8 cellular contexts compared by ENCODE assay signal in the genomic region with DNA sequence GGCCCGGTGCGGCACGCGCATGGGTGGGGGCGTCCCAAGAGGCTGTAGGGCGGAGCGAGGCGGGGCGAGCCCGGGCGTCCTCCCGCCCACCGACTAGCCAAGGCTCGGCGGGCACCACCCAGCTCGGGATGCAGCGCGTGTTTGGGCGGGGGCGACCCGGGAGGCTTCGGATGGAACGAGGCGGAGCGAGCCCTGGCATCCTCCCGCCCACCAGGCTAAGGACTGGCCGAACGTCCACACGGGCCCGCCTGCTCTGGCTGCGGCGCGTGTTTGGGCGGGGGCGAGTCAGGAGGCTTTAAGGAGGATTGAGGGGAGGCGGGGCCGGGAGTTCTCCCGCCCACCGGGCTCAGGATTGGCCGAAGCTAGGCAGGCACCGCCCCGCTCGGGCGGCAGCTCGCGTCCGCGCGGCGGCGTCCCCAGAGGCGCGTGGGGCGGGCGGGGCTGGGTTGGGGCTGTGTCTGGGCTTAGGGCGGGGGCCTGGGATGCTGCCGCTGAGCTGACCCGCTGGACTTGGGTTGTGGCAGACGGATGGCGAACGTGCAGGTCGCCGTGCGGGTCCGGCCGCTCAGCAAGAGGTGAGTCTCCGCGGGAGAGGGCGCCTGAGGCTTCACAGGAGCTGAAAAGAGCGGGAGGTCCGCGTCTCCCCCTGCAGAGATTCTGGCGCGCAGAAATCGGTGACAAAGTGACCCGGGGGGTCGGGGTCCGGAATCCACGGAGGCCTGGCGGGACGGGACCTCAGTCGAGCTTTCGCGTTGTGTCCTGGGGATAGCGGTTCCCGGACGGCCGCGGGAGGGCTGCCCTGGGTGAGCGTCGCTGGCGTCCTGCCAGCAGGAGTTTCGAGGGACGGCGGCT. TPM values are rescaled to one million over a fixed set of nuclear protein-coding genes. Genes with fewer than 3 reads are reported as not detected.
DNase-seq lines count a peak whose midpoint lies in the region; ATAC-seq and TF ChIP-seq lines count a peak whose summit lies in the region.

A gene (plus strand): TSS at position 419 of the 852 bp plus-strand sequence. CDS start 110 bp downstream, at position 529.

- no peak for TF ChIP-seq RAD21 in IMR-90 (IDR thresholded peaks at IDR 0.05; ENCODE audit: low read length)

- TF ChIP-seq POLR2A in IMR-90 (IDR thresholded peaks at IDR 0.05; ENCODE audit: low read depth, low read length), result peak; percentile 29; the same call in 1 of the 2 replicates

- H3K56ac ChIP-seq in IMR-90 (ENCODE audit: extremely low read depth, insufficient read depth, low read length), result peak within 1 kb of the TSS; percentile 45; the same call in 1 of the 2 replicates

- no peaks in the 10 kb centered on the region for H3K27me3 ChIP-seq in IMR-90 (ENCODE audit: control insufficient read depth, insufficient read depth, low read length)
- peaks cover 11% of the 10 kb centered on the region for H3K27me3 ChIP-seq in mononuclear cell (ENCODE audit: insufficient read depth, low read length)

- H3K14ac ChIP-seq in IMR-90 (replicated peaks; ENCODE audit: low read depth, low read length), result peak within 1 kb of the TSS; percentile 88

- H3K4me3 ChIP-seq in IMR-90 (ENCODE audit: insufficient read depth, low read depth, low read length) (peak within 1 kb of the TSS; percentile 83), OCI-LY7 (ENCODE audit: low read depth, low read length, poor library complexity, severe bottlenecking) (peak within 1 kb of the TSS; percentile 79), epithelial cell of esophagus (ENCODE audit: low read length) (peak within 1 kb of the TSS; percentile 69), mononuclear cell (ENCODE audit: low read length) (peak within 1 kb of the TSS; percentile 57)

- intact Hi-C loops in IMR-90 (cut with micrococcal nuclease), result loop anchor here (5.0 kb wide), 1 partner anchor 77 kb away; no protein-coding TSS in a partner anchor
- intact Hi-C loops in OCI-LY7 (cut with micrococcal nuclease; ENCODE audit: unreplicated experiment), result loop anchor here (5.0 kb wide), 2 partner anchors 77 to 342 kb away; no protein-coding TSS in a partner anchor

- peak within 1 kb of the TSS; percentile 92 to 94 for H4K8ac ChIP-seq in IMR-90 (ENCODE audit: low read depth in 2 of 2, low read length in 2 of 2)

- POLR2A ChIA-PET in IMR-90 (lab: Charles Lee; ENCODE audit: unreplicated experiment) (interaction anchor here (0.5 to 0.6 kb wide), 2 partner anchors 18 to 20 kb away, joined by 4 to 6 read pairs; no protein-coding TSS in a partner anchor), OCI-LY7 (lab: Charles Lee) (interaction anchor here (0.6 to 1.6 kb wide), 7 partner anchors 9 to 1632 kb away, joined by 3 to 6 read pairs (median 4); no protein-coding TSS in a partner anchor)

- H2BK120ac ChIP-seq in IMR-90 (ENCODE audit: low read depth, low read length), result 0 out of 2 replicates have a peak within 1 kb of the TSS, but pooled peaks have one; percentile 1

- peak; percentile 88 for ATAC-seq in GM21529 (IDR thresholded peaks at IDR 0.05; ENCODE audit: unreplicated experiment)
- peak; percentile 95 for ATAC-seq in IMR-90 (ENCODE audit: low read depth)

- peak within 1 kb of the TSS; percentile 65; the same call in 1 of the 2 replicates for H4K91ac ChIP-seq in IMR-90 (ENCODE audit: insufficient read depth, low read depth, low read length)

- TF ChIP-seq CTCF in IMR-90 (conservative IDR thresholded peaks at IDR 0.05; ENCODE audit: low read depth, low read length), result no peak
- TF ChIP-seq CTCF in OCI-LY7 (conservative IDR thresholded peaks at IDR 0.05; ENCODE audit: low read length), result no peak
- no peak for TF ChIP-seq CTCF in epithelial cell of esophagus (IDR thresholded peaks at IDR 0.05; ENCODE audit: insufficient read depth, low read depth, low read length, missing control alignments)

- H3K4me1 ChIP-seq in IMR-90 (ENCODE audit: control insufficient read depth, insufficient read depth, low read length) (peaks cover 3% of the 10 kb centered on the region; the same call in 1 of the 2 replicates), OCI-LY7 (ENCODE audit: insufficient read depth, low read length, poor library complexity, severe bottlenecking) (peaks cover 33% of the 10 kb centered on the region), mononuclear cell (ENCODE audit: insufficient read depth, low read length) (peaks cover 16% of the 10 kb centered on the region)

- H2AK5ac ChIP-seq in IMR-90 (ENCODE audit: low read depth, low read length), result peak within 1 kb of the TSS; percentile 65; the same call in 1 of the 2 replicates

- H3K27ac ChIP-seq in IMR-90 (ENCODE audit: insufficient read depth, low read length) (peak within 1 kb of the TSS; percentile 58), OCI-LY7 (ENCODE audit: low read depth, low read length, poor library complexity, severe bottlenecking) (peak within 1 kb of the TSS; percentile 1)

- BruUV-seq in IMR-90 (replicated peaks; lab: Mats Ljungman, UMichigan), result no TSS peak
- no TSS peak for BruUV-seq in OCI-LY7 (replicated peaks; lab: Mats Ljungman, UMichigan)

- no peaks in the 10 kb centered on the region for H3K9me2 ChIP-seq in OCI-LY7 (ENCODE audit: insufficient read depth, low read length)

- dilution Hi-C loops in IMR-90 (cut with HindIII; ENCODE audit: low sequenced_read_pairs, unreplicated experiment), result no loop called here

- no peaks in the 10 kb centered on the region for H3K9me3 ChIP-seq in IMR-90 (ENCODE audit: control insufficient read depth, insufficient read depth, low read length)
- no peaks in the 10 kb centered on the region; the same call in 1 of the 2 replicates for H3K9me3 ChIP-seq in OCI-LY7 (ENCODE audit: low read length)
- H3K9me3 ChIP-seq in mononuclear cell (ENCODE audit: low read depth, low read length), result no peaks in the 10 kb centered on the region

- H2BK15ac ChIP-seq in IMR-90 (ENCODE audit: low read depth, low read length), result peak within 1 kb of the TSS; percentile 34; the same call in 1 of the 3 replicates

- peak within 1 kb of the TSS; percentile 81 for H3K4ac ChIP-seq in IMR-90 (ENCODE audit: low read depth, low read length)

- in situ Hi-C loops in IMR-90 (cut with MboI; ENCODE audit: low sequenced_read_pairs), result no loop called here

- H3K79me1 ChIP-seq in IMR-90 (ENCODE audit: low read depth in 1 of 2, low read length in 2 of 2), result peaks cover 14 to 26% of the 10 kb centered on the region in 2 experiments

- DNase-seq in DMS114 treated with DMSO at 0.1 percent for 48 hours (lab: John Stamatoyannopoulos, UW; ENCODE audit: unreplicated experiment) (peak; percentile 95), IMR-90 (peak; percentile 97), OCI-LY7 (ENCODE audit: low spot score) (peak; percentile 96), activated T-cell treated with anti-CD3 and anti-CD28 coated beads for 1 hour (ENCODE audit: low read depth) (peak; percentile 91), epithelial cell of esophagus (ENCODE audit: low read depth) (peak; percentile 99)
- DNase-seq in stimulated activated CD8-positive, alpha-beta memory T cell treated with anti-CD3 and anti-CD28 coated beads, Interleukin-2, amount 100 ng/mL, for 48 hours (ENCODE audit: low read depth in 2 of 2), result peak; percentile 93 to 94

- H3K36me3 ChIP-seq in IMR-90 (ENCODE audit: control insufficient read depth, insufficient read depth, low read length), result no peaks in the 10 kb centered on the region
- peaks cover 4% of the 10 kb centered on the region; the same call in 1 of the 2 replicates for H3K36me3 ChIP-seq in OCI-LY7 (ENCODE audit: insufficient read depth, low read length)

- WGBS in IMR-90 (ENCODE audit: extremely low coverage in 2 of 2, insufficient read length in 1 of 2), 2 experiments, result 0% methylated on average over 36 of the region's 95 CpGs; no CpG with 5 or more reads in 1 of the 2 experiments

- peak within 1 kb of the TSS; percentile 91 for H2AFZ ChIP-seq in IMR-90 (replicated peaks; ENCODE audit: low read length, poor library complexity)
- peak within 1 kb of the TSS; percentile 70 for H2AFZ ChIP-seq in OCI-LY7 (ENCODE audit: low read length)

- H4K5ac ChIP-seq in IMR-90 (ENCODE audit: low read depth, low read length), result peak within 1 kb of the TSS; percentile 86

- no peaks in the 10 kb centered on the region for H4K20me1 ChIP-seq in IMR-90 (ENCODE audit: insufficient read depth, low read length)
- H4K20me1 ChIP-seq in OCI-LY7 (ENCODE audit: insufficient read depth, low read length), result no peaks in the 10 kb centered on the region

- H3K9ac ChIP-seq in IMR-90 (ENCODE audit: low read depth, low read length), result peak within 1 kb of the TSS; percentile 77

- no peaks in the 10 kb centered on the region for H3K9me1 ChIP-seq in IMR-90 (ENCODE audit: insufficient read depth, low read length)

- H3K4me2 ChIP-seq in IMR-90 (ENCODE audit: low read depth, low read length) (peak within 1 kb of the TSS; percentile 99), OCI-LY7 (ENCODE audit: low read length) (peak within 1 kb of the TSS; percentile 78)

- peak within 1 kb of the TSS; percentile 51 for H3K18ac ChIP-seq in IMR-90 (ENCODE audit: low read depth, low read length)

- H2BK20ac ChIP-seq in IMR-90 (ENCODE audit: low read depth, low read length), result 0 out of 2 replicates have a peak within 1 kb of the TSS, but pooled peaks have one; percentile 1

- H3K79me2 ChIP-seq in OCI-LY7 (ENCODE audit: insufficient read depth, low read depth, low read length), result peaks cover 11% of the 10 kb centered on the region; the same call in 1 of the 2 replicates

- peak within 1 kb of the TSS; percentile 38 for H2BK5ac ChIP-seq in IMR-90 (ENCODE audit: low read depth, low read length, poor library complexity, severe bottlenecking)

- CTCF ChIA-PET in IMR-90 (lab: Yijun Ruan, JAX) (interaction anchor here (0.9 kb wide), 2 partner anchors 17 to 56 kb away, joined by 3 read pairs; no protein-coding TSS in a partner anchor), OCI-LY7 (lab: Charles Lee; ENCODE audit: unreplicated experiment) (interaction anchor here (0.6 kb wide), 2 partner anchors 25 to 136 kb away, joined by 3 read pairs; no protein-coding TSS in a partner anchor)

- peak within 1 kb of the TSS; percentile 25 for H3K23ac ChIP-seq in IMR-90 (ENCODE audit: low read depth, low read length)

- H2AK9ac ChIP-seq in IMR-90 (replicated peaks; ENCODE audit: low read depth, low read length, poor library complexity), result peak within 1 kb of the TSS; percentile 88

TF ChIP-seq in IMR-90, 13 proteins besides CTCF, POLR2A, EP300 and RAD21 (continues in another document):
- TF ChIP-seq MAFK (IDR thresholded peaks at IDR 0.05; ENCODE audit: low read depth, low read length) (no peak), CHD1 (IDR thresholded peaks at IDR 0.05; ENCODE audit: low read depth, low read length) (no peak), SMC3 (IDR thresholded peaks at IDR 0.05; ENCODE audit: low read depth, low read length) (no peak), RCOR1 (IDR thresholded peaks at IDR 0.05; ENCODE audit: insufficient replicate concordance, low read length) (no peak), CEBPB (IDR thresholded peaks at IDR 0.05; ENCODE audit: low read depth, low read length) (no peak), NFE2L2 (IDR thresholded peaks at IDR 0.05; ENCODE audit: low read depth, low read length) (no peak), FOS (IDR thresholded peaks at IDR 0.05; ENCODE audit: low read depth, low read length) (no peak)

RNA-seq across cellular contexts. Expression of the gene that starts here (rescaled TPM):
- total RNA-seq in IMR-90 (2012; rRNA removed) (3.1 and 3.2 TPM in 2 replicates), OCI-LY7 (2022) (8.9 and 9.4 TPM in 2 replicates), mononuclear cell (4.0 TPM)
- 2.0 and 2.2 TPM in 2 replicates for polyA plus RNA-seq in IMR-90 (2012; rRNA removed)
- 0.67 and 0.73 TPM in 2 replicates for polyA plus RNA-seq in IMR-90 (2012; cell fraction: cytosol; rRNA removed)
- polyA plus RNA-seq in IMR-90 (2012; cell fraction: nucleus; rRNA removed; ENCODE audit: low replicate concordance), result 8.0 and 8.2 TPM in 2 replicates
- total RNA-seq in OCI-LY7 (2014; rRNA removed; shearing (Covaris generic)), result 15.3 and 15.4 TPM in 2 replicates

Comparison
In these comparisons a context has a peak if more than half of its experiments do, and no peak if none do; other contexts are left out.
1. Peak in every context shown above with its lines: DNase-seq, ATAC-seq, H3K4me3 ChIP-seq and H3K27ac ChIP-seq.